Comparison of ENCODE assay signal across 1 cellular context in genomic region chr6:158782432-158783166, GRCh38.
TF ChIP-seq lines count a peak whose summit lies in the region.

No MANE protein-coding gene starts in this region.

TF ChIP-seq in GM12878, 131 proteins besides CTCF, POLR2A, EP300 and RAD21:
- TF ChIP-seq IKZF2 (IDR thresholded peaks at IDR 0.05) (no peak), SMARCA5 (IDR thresholded peaks at IDR 0.05) (no peak), NKRF (conservative IDR thresholded peaks at IDR 0.05) (no peak), ZNF622 (IDR thresholded peaks at IDR 0.05) (no peak), BACH1 (IDR thresholded peaks at IDR 0.05; ENCODE audit: borderline replicate concordance) (no peak), HDGF (IDR thresholded peaks at IDR 0.05) (no peak), SMAD1 (IDR thresholded peaks at IDR 0.05; ENCODE audit: low read depth, partially characterized antibody) (no peak), NR2C1 (IDR thresholded peaks at IDR 0.05) (no peak), SIN3A (IDR thresholded peaks at IDR 0.05; ENCODE audit: low read depth, low read length) (no peak), NR2C2 (IDR thresholded peaks at IDR 0.05; ENCODE audit: borderline replicate concordance, control insufficient read depth, insufficient read length, low read depth) (no peak), LARP7 (IDR thresholded peaks at IDR 0.05) (no peak), ETV6 (conservative IDR thresholded peaks at IDR 0.05 in 1 of 2, IDR thresholded peaks at IDR 0.05 in 1 of 2; ENCODE audit: borderline replicate concordance in 1 of 2, low read depth in 1 of 2) (no peak), MEF2A (IDR thresholded peaks at IDR 0.05; ENCODE audit: insufficient read depth, low read depth, low read length) (no peak), CBX5 (IDR thresholded peaks at IDR 0.05; ENCODE audit: low read depth) (no peak), IRF5 (IDR thresholded peaks at IDR 0.05; ENCODE audit: borderline replicate concordance) (no peak), CBX3 (IDR thresholded peaks at IDR 0.05; ENCODE audit: borderline replicate concordance, low read depth) (no peak), ZBTB33 (IDR thresholded peaks at IDR 0.05) (no peak), NRF1 (conservative IDR thresholded peaks at IDR 0.05; ENCODE audit: low read depth, low read length) (no peak), RELB (IDR thresholded peaks at IDR 0.05; ENCODE audit: low read depth) (no peak), WRNIP1 (IDR thresholded peaks at IDR 0.05; ENCODE audit: borderline replicate concordance, low read depth, low read length) (no peak)
